ENCODE assay signal across 1 cellular context in the genomic region with DNA sequence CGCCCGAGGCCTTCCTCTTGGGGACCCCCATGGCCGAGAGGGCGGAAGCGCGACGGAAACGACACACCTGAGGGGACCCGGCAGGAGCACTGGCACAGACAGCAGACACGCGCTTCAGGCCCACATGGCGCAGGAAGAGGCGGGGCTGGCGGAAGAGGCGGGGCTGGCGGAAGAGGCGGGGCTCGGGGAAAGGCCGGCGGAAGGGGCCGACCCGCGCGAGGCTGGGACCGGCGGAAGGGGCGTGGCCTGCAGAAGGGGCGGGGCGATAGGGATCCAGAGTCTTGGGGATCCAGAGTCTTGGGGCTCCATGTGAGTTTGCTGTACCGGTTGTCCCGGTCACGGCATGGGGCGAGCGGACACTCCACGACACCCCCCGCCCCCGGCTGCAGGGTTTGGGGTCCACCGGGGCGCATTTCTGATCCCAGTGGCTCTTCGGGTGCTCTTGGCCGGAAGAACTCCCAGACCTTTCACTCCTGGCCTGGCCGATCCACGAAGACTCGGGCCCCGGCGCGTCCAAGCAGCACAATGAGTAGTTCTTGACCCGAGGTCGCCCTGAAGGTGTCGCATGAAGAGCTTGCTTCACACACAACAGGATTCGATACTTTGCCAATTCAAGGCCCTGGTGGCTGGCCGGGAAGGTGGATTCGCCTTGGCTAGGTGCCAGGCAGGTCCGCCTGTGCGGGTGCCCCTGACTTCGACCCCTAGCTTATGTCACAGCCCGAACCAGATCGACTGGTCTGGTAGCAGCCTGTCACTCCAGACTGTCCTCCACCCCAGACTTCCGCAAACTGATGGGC.
TF ChIP-seq lines count a peak whose summit lies in the region.

A gene with protein sequence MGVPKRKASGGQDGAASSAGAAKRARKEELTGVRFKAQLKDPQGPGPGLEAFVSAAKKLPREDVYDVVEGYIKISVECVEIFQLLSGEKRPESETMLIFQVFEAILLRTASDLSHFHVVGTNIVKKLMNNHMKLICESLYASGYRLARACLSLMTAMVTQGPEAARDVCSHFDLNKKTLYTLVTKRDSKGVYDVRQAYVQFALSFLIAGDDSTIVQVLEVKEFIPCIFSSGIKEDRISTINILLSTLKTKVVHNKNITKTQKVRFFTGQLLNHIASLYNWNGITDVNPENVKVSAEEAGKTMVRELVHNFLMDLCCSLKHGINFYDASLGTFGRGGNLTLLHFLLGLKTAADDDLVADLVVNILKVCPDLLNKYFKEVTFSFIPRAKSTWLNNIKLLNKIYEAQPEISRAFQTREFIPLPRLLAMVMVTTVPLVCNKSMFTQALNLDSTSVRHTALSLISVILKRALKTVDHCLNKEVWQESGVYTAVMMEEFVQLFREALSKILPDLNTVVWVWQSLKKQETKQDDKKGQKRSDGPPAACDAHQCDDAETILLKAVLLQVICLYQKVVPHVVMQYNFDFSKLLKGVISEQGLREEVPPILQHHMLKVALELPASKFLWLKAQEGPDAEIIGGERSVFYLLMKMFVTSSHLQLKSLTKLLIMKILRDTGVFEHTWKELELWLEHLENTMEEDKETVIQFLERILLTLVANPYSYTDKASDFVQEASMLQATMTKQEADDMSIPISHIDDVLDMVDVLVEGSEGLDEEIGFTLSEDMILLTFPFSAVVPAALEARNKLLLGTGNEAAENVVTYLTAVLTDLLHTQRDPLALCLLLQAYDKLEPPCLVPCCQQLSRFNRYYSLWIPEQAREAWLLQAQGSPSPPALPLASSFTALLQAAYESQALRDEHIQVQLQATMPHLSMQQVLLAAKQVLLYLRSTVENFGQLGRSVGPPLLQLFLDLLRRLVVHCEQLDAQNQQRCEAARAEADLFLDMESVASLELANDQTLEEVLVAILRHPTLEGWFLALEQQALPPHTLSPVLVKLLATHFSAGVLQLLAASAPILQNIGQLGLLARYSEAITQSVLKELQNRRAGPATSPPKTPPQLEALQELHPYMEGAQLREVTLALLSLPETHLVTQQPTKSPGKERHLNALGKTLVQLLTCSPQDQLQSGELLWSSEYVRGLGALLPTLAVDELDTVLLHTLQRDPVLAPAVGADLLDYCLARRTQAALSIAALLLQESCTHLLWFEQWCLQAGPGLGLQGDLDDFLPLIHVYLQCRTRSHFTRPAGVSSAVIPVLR (N-terminal part only) (minus strand): TSS at position 133 of the 797 bp plus-strand sequence. CDS start 102 bp downstream, at position 31.

TF ChIP-seq in K562, 482 proteins besides CTCF, POLR2A, EP300 and RAD21 (continued from another document and continues in another):
- TF ChIP-seq ZNF551 (CRISPR knock-in tag; IDR thresholded peaks at IDR 0.05) (no peak), ARID4B (CRISPR knock-in tag; IDR thresholded peaks at IDR 0.05) (peak; percentile 98), RFX5 (IDR thresholded peaks at IDR 0.05; ENCODE audit: low read depth, low read length) (no peak), HMG20B (CRISPR knock-in tag; IDR thresholded peaks at IDR 0.05) (no peak), ZNF395 (CRISPR knock-in tag; IDR thresholded peaks at IDR 0.05) (no peak), KAT2B (IDR thresholded peaks at IDR 0.05; ENCODE audit: low read depth, low read length) (no peak), ARHGAP35 (IDR thresholded peaks at IDR 0.05; ENCODE audit: partially characterized antibody) (no peak), ZBED1 (IDR thresholded peaks at IDR 0.05) (peak; percentile 12; the same call in 1 of the 2 replicates), ELF2 (CRISPR knock-in tag; IDR thresholded peaks at IDR 0.05) (no peak; the same call in 1 of the 2 replicates), ZEB2 (IDR thresholded peaks at IDR 0.05) (no peak), BRCA1 (IDR thresholded peaks at IDR 0.05) (no peak), BRCA1 (CRISPR knock-in tag; IDR thresholded peaks at IDR 0.05) (no peak), ZFP30 (CRISPR knock-in tag; IDR thresholded peaks at IDR 0.05; ENCODE audit: borderline replicate concordance) (no peak), FOXP1 (CRISPR knock-in tag; IDR thresholded peaks at IDR 0.05) (peak; percentile 43; the same call in 1 of the 2 replicates), ZNF316 (IDR thresholded peaks at IDR 0.05) (no peak), MEIS2 (IDR thresholded peaks at IDR 0.05; ENCODE audit: partially characterized antibody) (peak; percentile 37), ZNF24 (IDR thresholded peaks at IDR 0.05) (no peak), HSF4 (CRISPR knock-in tag; IDR thresholded peaks at IDR 0.05; ENCODE audit: borderline replicate concordance) (no peak), HLTF (IDR thresholded peaks at IDR 0.05) (no peak; the same call in 1 of the 2 replicates), THRB (CRISPR knock-in tag; conservative IDR thresholded peaks at IDR 0.05) (0 out of 2 replicates have a peak, but pooled peaks have one; percentile 14), SMC3 (conservative IDR thresholded peaks at IDR 0.05; ENCODE audit: insufficient read depth, low read depth, low read length) (no peak), TFAP4 (CRISPR knock-in tag; IDR thresholded peaks at IDR 0.05; ENCODE audit: borderline replicate concordance) (peak; percentile 87), MBD2 (IDR thresholded peaks at IDR 0.05; ENCODE audit: borderline replicate concordance, low read depth) (peak; percentile 11; the same call in 1 of the 2 replicates), U2AF2 (optimal IDR thresholded peaks at IDR 0.05; ENCODE audit: low read depth, low read length) (no peak), TAL1 (IDR thresholded peaks at IDR 0.05) (no peak), BMI1 (IDR thresholded peaks at IDR 0.05; ENCODE audit: low read length) (no peak)
- TF ChIP-seq, protein P1, sequence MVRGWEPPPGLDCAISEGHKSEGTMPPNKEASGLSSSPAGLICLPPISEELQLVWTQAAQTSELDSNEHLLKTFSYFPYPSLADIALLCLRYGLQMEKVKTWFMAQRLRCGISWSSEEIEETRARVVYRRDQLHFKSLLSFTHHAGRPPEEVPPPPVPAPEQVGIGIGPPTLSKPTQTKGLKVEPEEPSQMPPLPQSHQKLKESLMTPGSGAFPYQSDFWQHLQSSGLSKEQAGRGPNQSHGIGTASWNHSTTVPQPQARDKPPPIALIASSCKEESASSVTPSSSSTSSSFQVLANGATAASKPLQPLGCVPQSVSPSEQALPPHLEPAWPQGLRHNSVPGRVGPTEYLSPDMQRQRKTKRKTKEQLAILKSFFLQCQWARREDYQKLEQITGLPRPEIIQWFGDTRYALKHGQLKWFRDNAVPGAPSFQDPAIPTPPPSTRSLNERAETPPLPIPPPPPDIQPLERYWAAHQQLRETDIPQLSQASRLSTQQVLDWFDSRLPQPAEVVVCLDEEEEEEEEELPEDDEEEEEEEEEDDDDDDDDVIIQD (CRISPR knock-in tag; IDR thresholded peaks at IDR 0.05) = peak; percentile 64; the same call in 1 of the 2 replicates
- TF ChIP-seq, protein P2, sequence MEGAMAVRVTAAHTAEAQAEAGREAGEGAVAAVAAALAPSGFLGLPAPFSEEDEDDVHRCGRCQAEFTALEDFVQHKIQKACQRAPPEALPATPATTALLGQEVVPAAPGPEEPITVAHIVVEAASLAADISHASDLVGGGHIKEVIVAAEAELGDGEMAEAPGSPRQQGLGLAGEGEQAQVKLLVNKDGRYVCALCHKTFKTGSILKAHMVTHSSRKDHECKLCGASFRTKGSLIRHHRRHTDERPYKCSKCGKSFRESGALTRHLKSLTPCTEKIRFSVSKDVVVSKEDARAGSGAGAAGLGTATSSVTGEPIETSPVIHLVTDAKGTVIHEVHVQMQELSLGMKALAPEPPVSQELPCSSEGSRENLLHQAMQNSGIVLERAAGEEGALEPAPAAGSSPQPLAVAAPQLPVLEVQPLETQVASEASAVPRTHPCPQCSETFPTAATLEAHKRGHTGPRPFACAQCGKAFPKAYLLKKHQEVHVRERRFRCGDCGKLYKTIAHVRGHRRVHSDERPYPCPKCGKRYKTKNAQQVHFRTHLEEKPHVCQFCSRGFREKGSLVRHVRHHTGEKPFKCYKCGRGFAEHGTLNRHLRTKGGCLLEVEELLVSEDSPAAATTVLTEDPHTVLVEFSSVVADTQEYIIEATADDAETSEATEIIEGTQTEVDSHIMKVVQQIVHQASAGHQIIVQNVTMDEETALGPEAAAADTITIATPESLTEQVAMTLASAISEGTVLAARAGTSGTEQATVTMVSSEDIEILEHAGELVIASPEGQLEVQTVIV (CRISPR knock-in tag; IDR thresholded peaks at IDR 0.05; ENCODE audit: borderline replicate concordance) = no peak
- TF ChIP-seq, protein P3, sequence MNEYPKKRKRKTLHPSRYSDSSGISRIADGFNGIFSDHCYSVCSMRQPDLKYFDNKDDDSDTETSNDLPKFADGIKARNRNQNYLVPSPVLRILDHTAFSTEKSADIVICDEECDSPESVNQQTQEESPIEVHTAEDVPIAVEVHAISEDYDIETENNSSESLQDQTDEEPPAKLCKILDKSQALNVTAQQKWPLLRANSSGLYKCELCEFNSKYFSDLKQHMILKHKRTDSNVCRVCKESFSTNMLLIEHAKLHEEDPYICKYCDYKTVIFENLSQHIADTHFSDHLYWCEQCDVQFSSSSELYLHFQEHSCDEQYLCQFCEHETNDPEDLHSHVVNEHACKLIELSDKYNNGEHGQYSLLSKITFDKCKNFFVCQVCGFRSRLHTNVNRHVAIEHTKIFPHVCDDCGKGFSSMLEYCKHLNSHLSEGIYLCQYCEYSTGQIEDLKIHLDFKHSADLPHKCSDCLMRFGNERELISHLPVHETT (CRISPR knock-in tag; conservative IDR thresholded peaks at IDR 0.05 in 1 of 2, IDR thresholded peaks at IDR 0.05 in 1 of 2) = peak in 1 of 2 experiments; percentile 78; a peak in 2 of 4 replicates
- TF ChIP-seq, protein P4, sequence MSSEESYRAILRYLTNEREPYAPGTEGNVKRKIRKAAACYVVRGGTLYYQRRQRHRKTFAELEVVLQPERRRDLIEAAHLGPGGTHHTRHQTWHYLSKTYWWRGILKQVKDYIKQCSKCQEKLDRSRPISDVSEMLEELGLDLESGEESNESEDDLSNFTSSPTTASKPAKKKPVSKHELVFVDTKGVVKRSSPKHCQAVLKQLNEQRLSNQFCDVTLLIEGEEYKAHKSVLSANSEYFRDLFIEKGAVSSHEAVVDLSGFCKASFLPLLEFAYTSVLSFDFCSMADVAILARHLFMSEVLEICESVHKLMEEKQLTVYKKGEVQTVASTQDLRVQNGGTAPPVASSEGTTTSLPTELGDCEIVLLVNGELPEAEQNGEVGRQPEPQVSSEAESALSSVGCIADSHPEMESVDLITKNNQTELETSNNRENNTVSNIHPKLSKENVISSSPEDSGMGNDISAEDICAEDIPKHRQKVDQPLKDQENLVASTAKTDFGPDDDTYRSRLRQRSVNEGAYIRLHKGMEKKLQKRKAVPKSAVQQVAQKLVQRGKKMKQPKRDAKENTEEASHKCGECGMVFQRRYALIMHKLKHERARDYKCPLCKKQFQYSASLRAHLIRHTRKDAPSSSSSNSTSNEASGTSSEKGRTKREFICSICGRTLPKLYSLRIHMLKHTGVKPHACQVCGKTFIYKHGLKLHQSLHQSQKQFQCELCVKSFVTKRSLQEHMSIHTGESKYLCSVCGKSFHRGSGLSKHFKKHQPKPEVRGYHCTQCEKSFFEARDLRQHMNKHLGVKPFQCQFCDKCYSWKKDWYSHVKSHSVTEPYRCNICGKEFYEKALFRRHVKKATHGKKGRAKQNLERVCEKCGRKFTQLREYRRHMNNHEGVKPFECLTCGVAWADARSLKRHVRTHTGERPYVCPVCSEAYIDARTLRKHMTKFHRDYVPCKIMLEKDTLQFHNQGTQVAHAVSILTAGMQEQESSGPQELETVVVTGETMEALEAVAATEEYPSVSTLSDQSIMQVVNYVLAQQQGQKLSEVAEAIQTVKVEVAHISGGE (CRISPR knock-in tag; IDR thresholded peaks at IDR 0.05) = peak in 2 of 3 experiments; percentile 51 to 85; a peak in 2 of 6 replicates
